ENCODE assay signal across 8 cellular contexts in genomic region chr16:3187798-3188674, GRCh38. TPM values are rescaled to one million over a fixed set of nuclear protein-coding genes. Genes with fewer than 3 reads are reported as not detected.
DNase-seq lines count a peak whose midpoint lies in the region; ATAC-seq and TF ChIP-seq lines count a peak whose summit lies in the region.

TSS of gene OR1F1 (plus strand) at chr16:3188204.

- H3K27ac ChIP-seq in foreskin keratinocyte: peak within 1 kb of the TSS; percentile 52

- H3K4me3 Mint-ChIP-seq in activated T-cell treated with anti-CD3 and anti-CD28 coated beads, Interleukin-2, amount 50 U/mL, for 24 hours: peak within 1 kb of the TSS; percentile 77

- H3K27ac Mint-ChIP-seq in activated T-cell treated with anti-CD3 and anti-CD28 coated beads, Interleukin-2, amount 50 U/mL, for 24 hours: peak within 1 kb of the TSS; percentile 93

- no peaks in the 10 kb centered on the region for H3K9me3 Mint-ChIP-seq in activated T-cell treated with anti-CD3 and anti-CD28 coated beads, Interleukin-2, amount 50 U/mL, for 24 hours

- H3K27me3 ChIP-seq in foreskin keratinocyte: no peaks in the 10 kb centered on the region

- TF ChIP-seq CTCF in foreskin keratinocyte (conservative IDR thresholded peaks at IDR 0.05): no peak

- H3K4me1 Mint-ChIP-seq in activated T-cell treated with anti-CD3 and anti-CD28 coated beads, Interleukin-2, amount 50 U/mL, for 24 hours (ENCODE audit: low read depth): peaks cover 63% of the 10 kb centered on the region

- no peaks in the 10 kb centered on the region for H3K4me1 ChIP-seq in foreskin keratinocyte

- ATAC-seq in foreskin keratinocyte: peak; percentile 13
- ATAC-seq in HG03139 (IDR thresholded peaks at IDR 0.05; ENCODE audit: unreplicated experiment): no peak

- H3K36me3 Mint-ChIP-seq in activated T-cell treated with anti-CD3 and anti-CD28 coated beads, Interleukin-2, amount 50 U/mL, for 24 hours (ENCODE audit: low read depth): peaks cover 3% of the 10 kb centered on the region

- peaks cover 91% of the 10 kb centered on the region for H3K27me3 Mint-ChIP-seq in activated T-cell treated with anti-CD3 and anti-CD28 coated beads, Interleukin-2, amount 50 U/mL, for 24 hours

- peak; percentile 39 for DNase-seq in NCI-H1436 (lab: John Stamatoyannopoulos, UW)
- no peak for DNase-seq in NCI-H1436 treated with DMSO at 0.1 percent for 48 hours (lab: John Stamatoyannopoulos, UW)
- peak; percentile 36 for DNase-seq in NCI-H345 treated with DMSO at 0.1 percent for 48 hours (lab: John Stamatoyannopoulos, UW; ENCODE audit: unreplicated experiment)
- DNase-seq in activated T-cell treated with anti-CD3 and anti-CD28 coated beads, Interleukin-2, amount 50 U/mL, for 24 hours: peak; percentile 82
- peak; percentile 76 to 89 for DNase-seq in foreskin keratinocyte
- peak; percentile 36 for DNase-seq in stimulated activated CD4-positive, alpha-beta T cell treated with anti-CD3 and anti-CD28 coated beads, Interleukin-2, amount 100 ng/mL, for 4 hours (ENCODE audit: low read depth)
- no peak for DNase-seq in NOMO-1 treated with dmso at 0.1 percent for 144 hours (lab: John Stamatoyannopoulos, UW; ENCODE audit: unreplicated experiment)

RNA-seq across cellular contexts. Expression of gene OR1F1, which starts in this region (rescaled TPM):
- 0.25 and 0.44 TPM in 2 replicates for total RNA-seq in foreskin keratinocyte
- 0.07 TPM in 1 of 2 replicates, not detected in the other for polyA plus RNA-seq in foreskin keratinocyte

Comparison
In these comparisons a context has a peak if more than half of its experiments do, and no peak if none do; other contexts are left out.
1. DNase-seq: peak in NCI-H1436 (single experiment), NCI-H345 treated with DMSO at 0.1 percent for 48 hours (single experiment), activated T-cell treated with anti-CD3 and anti-CD28 coated beads, Interleukin-2, amount 50 U/mL, for 24 hours (single experiment) and stimulated activated CD4-positive, alpha-beta T cell treated with anti-CD3 and anti-CD28 coated beads, Interleukin-2, amount 100 ng/mL, for 4 hours (single experiment); none in NCI-H1436 treated with DMSO at 0.1 percent for 48 hours (single experiment) and NOMO-1 treated with dmso at 0.1 percent for 144 hours (single experiment).
2. Peak in DNase-seq, ATAC-seq and H3K27ac ChIP-seq in foreskin keratinocyte; RNA of the gene not detected or under 1 TPM.